ENCODE assay signal across 7 cellular contexts in the genomic region with DNA sequence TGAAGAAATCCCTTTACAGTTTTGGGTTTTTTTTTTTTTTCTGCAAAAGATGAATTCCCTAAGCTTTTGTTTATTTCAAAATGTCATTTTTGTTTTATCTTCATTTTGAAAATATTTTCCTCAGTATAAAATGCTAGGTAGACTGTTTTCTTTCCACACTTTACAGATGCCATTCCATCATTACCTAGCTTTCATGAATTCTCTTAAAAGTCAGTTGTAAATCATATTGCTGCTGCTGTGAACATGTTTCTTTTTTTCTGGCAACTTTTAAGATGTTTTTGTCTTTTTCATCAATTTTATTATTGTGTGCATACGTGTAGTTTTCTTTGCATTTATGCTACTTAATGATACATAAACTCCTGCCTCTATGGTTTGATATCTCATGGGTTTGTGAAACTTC.
"Had no signal": no experiment of that assay in that cellular context is flagged by ENCODE, and none has a peak within 500 bp of the region (broad histone marks: within the 10 kb centered on the region; RNA-seq: fewer than 3 reads in every experiment).

No MANE protein-coding gene starts in this region.

- H3K27ac Mint-ChIP-seq: IgD-negative memory B cell had no signal

- H3K4me1 Mint-ChIP-seq: IgD-negative memory B cell had no signal

- H3K36me3 Mint-ChIP-seq: IgD-negative memory B cell had no signal

- H3K4me2 ChIP-seq: KMS-11 had no signal

- DNase-seq: IMR-90, KBM-7, KG1 had no signal

- H3K27ac ChIP-seq: HL-60, KMS-11 had no signal

- H3K9ac ChIP-seq: KMS-11 had no signal

- H3K4me3 Mint-ChIP-seq: IgD-negative memory B cell had no signal

- FAIRE-seq: HTR-8/SVneo had no signal
